1 cellular context compared by ENCODE assay signal in genomic region chr7:69603937-69604494, GRCh38.
TF ChIP-seq lines count a peak whose summit lies in the region.

No MANE protein-coding gene starts in this region.

TF ChIP-seq in GM12878, 131 proteins besides CTCF, POLR2A, EP300 and RAD21 (continued from another document):
- TF ChIP-seq MEF2A (IDR thresholded peaks at IDR 0.05; ENCODE audit: insufficient read depth, low read depth, low read length) = 0 out of 2 replicates have a peak, but pooled peaks have one; percentile 33
- TF ChIP-seq MTA2 (IDR thresholded peaks at IDR 0.05; ENCODE audit: low read depth) = peak; percentile 52; the same call in 1 of the 2 replicates
- TF ChIP-seq CBFB (IDR thresholded peaks at IDR 0.05; ENCODE audit: low read depth) = peak; percentile 72; the same call in 1 of the 2 replicates
- TF ChIP-seq HDAC2 (IDR thresholded peaks at IDR 0.05) = no peak
- TF ChIP-seq, protein P1, sequence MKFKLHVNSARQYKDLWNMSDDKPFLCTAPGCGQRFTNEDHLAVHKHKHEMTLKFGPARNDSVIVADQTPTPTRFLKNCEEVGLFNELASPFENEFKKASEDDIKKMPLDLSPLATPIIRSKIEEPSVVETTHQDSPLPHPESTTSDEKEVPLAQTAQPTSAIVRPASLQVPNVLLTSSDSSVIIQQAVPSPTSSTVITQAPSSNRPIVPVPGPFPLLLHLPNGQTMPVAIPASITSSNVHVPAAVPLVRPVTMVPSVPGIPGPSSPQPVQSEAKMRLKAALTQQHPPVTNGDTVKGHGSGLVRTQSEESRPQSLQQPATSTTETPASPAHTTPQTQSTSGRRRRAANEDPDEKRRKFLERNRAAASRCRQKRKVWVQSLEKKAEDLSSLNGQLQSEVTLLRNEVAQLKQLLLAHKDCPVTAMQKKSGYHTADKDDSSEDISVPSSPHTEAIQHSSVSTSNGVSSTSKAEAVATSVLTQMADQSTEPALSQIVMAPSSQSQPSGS (IDR thresholded peaks at IDR 0.05; ENCODE audit: low read length) = peak; percentile 27; the same call in 1 of the 2 replicates
- TF ChIP-seq PAX5 (IDR thresholded peaks at IDR 0.05; ENCODE audit: borderline replicate concordance, low read depth, low read length) = peak; percentile 42; the same call in 1 of the 2 replicates
- TF ChIP-seq BACH1 (IDR thresholded peaks at IDR 0.05; ENCODE audit: borderline replicate concordance) = peak; percentile 43
- no peak for TF ChIP-seq SKIL (IDR thresholded peaks at IDR 0.05; ENCODE audit: low read depth, poor library complexity, severe bottlenecking)
- TF ChIP-seq MTA3 (IDR thresholded peaks at IDR 0.05; ENCODE audit: borderline replicate concordance, low read length) = 0 out of 2 replicates have a peak, but pooled peaks have one; percentile 43
- TF ChIP-seq IKZF1 (conservative IDR thresholded peaks at IDR 0.05) = peak; percentile 79
- no peak for TF ChIP-seq SREBF2 (IDR thresholded peaks at IDR 0.05; ENCODE audit: low read length)
- TF ChIP-seq CREM (IDR thresholded peaks at IDR 0.05; ENCODE audit: low read depth) = peak; percentile 76
- peak; percentile 82; the same call in 1 of the 2 replicates for TF ChIP-seq BCL11A (IDR thresholded peaks at IDR 0.05; ENCODE audit: low read depth, low read length)
- TF ChIP-seq TCF3 (IDR thresholded peaks at IDR 0.05; ENCODE audit: borderline replicate concordance, insufficient read depth, low read depth, low read length) = no peak
- TF ChIP-seq MXI1 (IDR thresholded peaks at IDR 0.05; ENCODE audit: low read depth, low read length) = no peak; the same call in 1 of the 2 replicates
- peak; percentile 92 for TF ChIP-seq EED (IDR thresholded peaks at IDR 0.05; ENCODE audit: low read depth)
- no peak for TF ChIP-seq NFYA (IDR thresholded peaks at IDR 0.05; ENCODE audit: borderline replicate concordance, low read depth, low read length)
- peak; percentile 42; the same call in 1 of the 2 replicates for TF ChIP-seq ZBED1 (IDR thresholded peaks at IDR 0.05; ENCODE audit: borderline replicate concordance)
- no peak for TF ChIP-seq GATAD2B (conservative IDR thresholded peaks at IDR 0.05; ENCODE audit: low read depth)
- 0 out of 3 replicates have a peak, but pooled peaks have one; percentile 11 for TF ChIP-seq POU2F2 (IDR thresholded peaks at IDR 0.05; ENCODE audit: borderline replicate concordance, low read depth, low read length)
- peak; percentile 97 for TF ChIP-seq TCF7 (IDR thresholded peaks at IDR 0.05; ENCODE audit: borderline replicate concordance)
- TF ChIP-seq RUNX3 (IDR thresholded peaks at IDR 0.05; ENCODE audit: low read length) = peak; percentile 99
- TF ChIP-seq PML (IDR thresholded peaks at IDR 0.05; ENCODE audit: low read length) = no peak
- peak; percentile 84; the same call in 1 of the 2 replicates for TF ChIP-seq IRF4 (IDR thresholded peaks at IDR 0.05; ENCODE audit: low read depth, low read length)
